ENCODE assay signal across 16 cellular contexts in the genomic region with DNA sequence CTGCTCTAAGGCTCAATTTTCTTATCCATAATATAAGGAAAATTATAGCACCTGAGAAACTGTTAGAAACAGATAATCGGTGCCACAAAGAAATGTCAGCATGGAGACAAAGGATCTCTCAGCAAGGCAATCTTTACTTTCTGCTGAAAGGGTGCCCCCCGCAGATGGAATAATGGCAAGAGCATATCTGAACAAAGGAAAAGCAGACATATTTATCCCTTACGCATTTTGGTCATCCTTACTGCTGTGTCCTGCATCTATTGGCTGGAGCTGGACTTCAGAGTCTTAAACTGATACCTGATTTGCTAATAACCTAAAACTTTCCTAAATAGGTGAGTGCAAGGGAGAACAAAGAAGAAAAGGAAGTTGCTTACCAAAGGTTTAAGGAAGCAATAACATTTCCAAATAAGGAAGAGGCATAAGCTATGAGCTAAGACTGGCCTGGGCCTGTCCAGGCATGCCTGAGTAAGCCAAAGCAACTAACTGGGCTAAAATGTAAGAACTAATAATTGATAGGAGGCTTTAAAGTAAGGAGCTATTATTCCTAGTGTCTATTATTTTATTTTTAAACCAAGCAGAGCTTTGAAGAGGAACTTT. TPM values are rescaled to one million over a fixed set of nuclear protein-coding genes. Genes with fewer than 3 reads are reported as not detected.
DNase-seq lines count a peak whose midpoint lies in the region; ATAC-seq and TF ChIP-seq lines count a peak whose summit lies in the region.
"Had no signal": no experiment of that assay in that cellular context is flagged by ENCODE, and none has a peak within 500 bp of the region (broad histone marks: within the 10 kb centered on the region; RNA-seq: fewer than 3 reads in every experiment).

No MANE protein-coding gene starts in this region.

- no peaks in the 10 kb centered on the region for H3K79me2 ChIP-seq in MM.1S (ENCODE audit: low read length)

- 0 out of 2 replicates have a peak overlapping the region, but pooled peaks have one; percentile 10 for H2AFZ ChIP-seq in MM.1S (ENCODE audit: low read length)

- H3F3A ChIP-seq in MM.1S (ENCODE audit: insufficient read depth, low read length): no peaks in the 10 kb centered on the region

- in situ Hi-C loops in astrocyte of the spinal cord (cut with HindIII; ENCODE audit: low sequenced_read_pairs): no loop called here

- POLR2A ChIA-PET in CD4-positive, alpha-beta memory T cell (lab: Charles Lee; ENCODE audit: partially characterized antibody): no interaction called here

- no peak overlapping the region for H3K9ac ChIP-seq in MM.1S (ENCODE audit: low read length)

- TF ChIP-seq CTCF in MM.1S (IDR thresholded peaks at IDR 0.05; ENCODE audit: low read length) (no peak), astrocyte of the spinal cord (IDR thresholded peaks at IDR 0.05; ENCODE audit: low read depth, low read length) (no peak)

- H3K27me3 Mint-ChIP-seq in CD4-positive, alpha-beta memory T cell: peaks cover 1 to 5% of the 10 kb centered on the region in 2 donors

- H3K4me1 ChIP-seq in MM.1S (ENCODE audit: low read length): peaks cover 4% of the 10 kb centered on the region; the same call in 1 of the 2 replicates
- H3K4me1 ChIP-seq in CD4-positive, alpha-beta memory T cell (ENCODE audit: insufficient read depth, low read length): no peaks in the 10 kb centered on the region
- H3K4me1 ChIP-seq: BE2C had no signal

- peaks cover 0 to 18% (median 11%) of the 10 kb centered on the region in 8 donors for H3K9me3 Mint-ChIP-seq in CD4-positive, alpha-beta memory T cell

- intact Hi-C loops in CD4-positive, alpha-beta memory T cell (cut with micrococcal nuclease): no loop called here

- H3K9me3 ChIP-seq in MM.1S (replicated peaks; ENCODE audit: insufficient read depth, low read length): no peaks in the 10 kb centered on the region
- H3K9me3 ChIP-seq in CD4-positive, alpha-beta memory T cell (ENCODE audit: control insufficient read depth in 1 of 2, low read length in 2 of 2): peaks cover 0 to 8% of the 10 kb centered on the region in 2 donors
- H3K9me3 ChIP-seq: BE2C had no signal

- no peak overlapping the region for H3K4me3 Mint-ChIP-seq in CD4-positive, alpha-beta memory T cell
- H3K4me3 Mint-ChIP-seq: HFFc6 had no signal

- no peaks in the 10 kb centered on the region for H4K20me1 ChIP-seq in MM.1S (ENCODE audit: insufficient read depth, low read length)

- DNase-seq in DMS53 treated with DMSO at 0.1 percent for 48 hours (lab: John Stamatoyannopoulos, UW; ENCODE audit: unreplicated experiment) (peak; percentile 34), MM.1S (no peak), astrocyte of the spinal cord (ENCODE audit: low read depth, low spot score) (peak; percentile 2), islet precursor cell (peak; percentile 82)
- no peak for DNase-seq in CD4-positive, alpha-beta memory T cell
- DNase-seq: activated CD8-positive, alpha-beta memory T cell treated with anti-CD3 and anti-CD28 coated beads, Interleukin-2, amount 50 U/mL, for 48 hours; BE2C; EL; HFFc6; NCI-H774; right cardiac atrium; SHP77 treated with DMSO at 0.1 percent for 48 hours; stimulated activated naive CD4-positive, alpha-beta T cell treated with Interleukin-2 at 50 U/mL for 16 hours had no signal

- H3K4me3 ChIP-seq in MM.1S (ENCODE audit: low read length) (no peak overlapping the region), astrocyte of the spinal cord (ENCODE audit: low read depth, low read length) (no peak overlapping the region)
- H3K4me3 ChIP-seq in CD4-positive, alpha-beta memory T cell (ENCODE audit: low read length in 2 of 2): no peak overlapping the region

- no peaks in the 10 kb centered on the region for H3K9me2 ChIP-seq in MM.1S (replicated peaks; ENCODE audit: insufficient read depth, low read length)

- no peaks in the 10 kb centered on the region for H3K27me3 ChIP-seq in MM.1S (replicated peaks; ENCODE audit: insufficient read depth, low read length)
- no peaks in the 10 kb centered on the region for H3K27me3 ChIP-seq in CD4-positive, alpha-beta memory T cell (ENCODE audit: insufficient read depth, low read length)
- H3K27me3 ChIP-seq: BE2C had no signal

- ATAC-seq in HG02642 (IDR thresholded peaks at IDR 0.05; ENCODE audit: poor library complexity, unreplicated experiment) (no peak), GM21529 (IDR thresholded peaks at IDR 0.05; ENCODE audit: unreplicated experiment) (no peak), HG02759 (IDR thresholded peaks at IDR 0.05; ENCODE audit: unreplicated experiment) (no peak)
- ATAC-seq: right cardiac atrium had no signal

- H3K4me2 ChIP-seq in MM.1S (ENCODE audit: low read depth, low read length): no peak overlapping the region

- H3K4me1 Mint-ChIP-seq in CD4-positive, alpha-beta memory T cell: no peaks in the 10 kb centered on the region

- H3K36me3 Mint-ChIP-seq in CD4-positive, alpha-beta memory T cell: no peaks in the 10 kb centered on the region

- no peaks in the 10 kb centered on the region for H3K36me3 ChIP-seq in MM.1S (replicated peaks; ENCODE audit: insufficient read depth, low read length)
- no peaks in the 10 kb centered on the region for H3K36me3 ChIP-seq in CD4-positive, alpha-beta memory T cell (ENCODE audit: insufficient read depth, low read length)
- H3K36me3 ChIP-seq: BE2C had no signal

- CTCF ChIA-PET in CD4-positive, alpha-beta memory T cell (lab: Charles Lee; ENCODE audit: partially characterized antibody): interaction anchor here (1.4 to 1.6 kb wide), 2 partner anchors 8 to 10 kb away, joined by 3 to 4 read pairs; no protein-coding TSS in a partner anchor

- no peak overlapping the region for H3K27ac ChIP-seq in MM.1S (ENCODE audit: low read length)
- no peak overlapping the region for H3K27ac ChIP-seq in CD4-positive, alpha-beta memory T cell (ENCODE audit: low read depth, low read length)

- peak overlapping the region in 1 of 7 donors; percentile 66 for H3K27ac Mint-ChIP-seq in CD4-positive, alpha-beta memory T cell
- H3K27ac Mint-ChIP-seq: HFFc6 had no signal

RNA-seq across cellular contexts. Expression of a gene that starts 39.6 kb away (rescaled TPM):
- 100 to 1,000 TPM; 123 to 131 TPM for total RNA-seq in CD4-positive, alpha-beta memory T cell
- polyA plus RNA-seq in CD4-positive, alpha-beta memory T cell: 10 to 100 TPM; 45.1 to 99.4 TPM
- total RNA-seq: HFFc6 had no signal

Comparison
In these comparisons a context has a peak if more than half of its experiments do, and no peak if none do; other contexts are left out.
1. DNase-seq: peak in DMS53 treated with DMSO at 0.1 percent for 48 hours (single experiment), astrocyte of the spinal cord (single experiment) and islet precursor cell (single experiment); none in MM.1S (single experiment) and CD4-positive, alpha-beta memory T cell (0 of 5).